In genomic region chr3:9901967-9902366, GRCh38 we compare ENCODE assay signal across 1 cellular context.
A peak's percentile ranks its signal among the peaks of the same experiment; 100 is the strongest.
TF ChIP-seq lines count a peak whose summit lies in the region.

No MANE protein-coding gene starts in this region.

TF ChIP-seq in HepG2, 621 proteins besides CTCF, POLR2A, EP300 and RAD21 (continues in another document):
- 0 out of 2 replicates have a peak, but pooled peaks have one; percentile 19 for TF ChIP-seq ZBTB43 (CRISPR knock-in tag; conservative IDR thresholded peaks at IDR 0.05)
- TF ChIP-seq, protein P1, sequence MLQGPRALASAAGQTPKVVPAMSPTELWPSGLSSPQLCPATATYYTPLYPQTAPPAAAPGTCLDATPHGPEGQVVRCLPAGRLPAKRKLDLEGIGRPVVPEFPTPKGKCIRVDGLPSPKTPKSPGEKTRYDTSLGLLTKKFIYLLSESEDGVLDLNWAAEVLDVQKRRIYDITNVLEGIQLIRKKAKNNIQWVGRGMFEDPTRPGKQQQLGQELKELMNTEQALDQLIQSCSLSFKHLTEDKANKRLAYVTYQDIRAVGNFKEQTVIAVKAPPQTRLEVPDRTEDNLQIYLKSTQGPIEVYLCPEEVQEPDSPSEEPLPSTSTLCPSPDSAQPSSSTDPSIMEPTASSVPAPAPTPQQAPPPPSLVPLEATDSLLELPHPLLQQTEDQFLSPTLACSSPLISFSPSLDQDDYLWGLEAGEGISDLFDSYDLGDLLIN (CRISPR knock-in tag; IDR thresholded peaks at IDR 0.05; ENCODE audit: borderline replicate concordance), result no peak
- TF ChIP-seq ZNF180 (CRISPR knock-in tag; IDR thresholded peaks at IDR 0.05; ENCODE audit: borderline replicate concordance, low read depth), result no peak
- no peak for TF ChIP-seq ZNF24 (IDR thresholded peaks at IDR 0.05)
- 0 out of 2 replicates have a peak, but pooled peaks have one; percentile 5 for TF ChIP-seq ZNF598 (CRISPR knock-in tag; IDR thresholded peaks at IDR 0.05; ENCODE audit: borderline replicate concordance)
- no peak for TF ChIP-seq CCAR2 (optimal IDR thresholded peaks at IDR 0.05; ENCODE audit: low read depth, low read length)
- TF ChIP-seq ZNF263 (CRISPR knock-in tag; IDR thresholded peaks at IDR 0.05), result peak; percentile 71
- TF ChIP-seq ZNF616 (CRISPR knock-in tag; IDR thresholded peaks at IDR 0.05; ENCODE audit: low read depth), result 0 out of 2 replicates have a peak, but pooled peaks have one; percentile 21
- TF ChIP-seq BRD4 (CRISPR knock-in tag; IDR thresholded peaks at IDR 0.05), result no peak
- TF ChIP-seq ZNF883 (CRISPR knock-in tag; IDR thresholded peaks at IDR 0.05; ENCODE audit: not compliant biosample characterization), result no peak
- TF ChIP-seq POLR2G (IDR thresholded peaks at IDR 0.05; ENCODE audit: low read depth, low read length), result no peak
- TF ChIP-seq ZFP62 (CRISPR knock-in tag; IDR thresholded peaks at IDR 0.05), result no peak
- 0 out of 2 replicates have a peak, but pooled peaks have one; percentile 24 for TF ChIP-seq ZNF687 (CRISPR knock-in tag; IDR thresholded peaks at IDR 0.05)
- TF ChIP-seq TOE1 (CRISPR knock-in tag; IDR thresholded peaks at IDR 0.05), result no peak
- peak; percentile 20; the same call in 1 of the 2 replicates for TF ChIP-seq ZIK1 (CRISPR knock-in tag; IDR thresholded peaks at IDR 0.05; ENCODE audit: borderline replicate concordance, low read depth)
- no peak for TF ChIP-seq ZNF430 (CRISPR knock-in tag; IDR thresholded peaks at IDR 0.05)
- TF ChIP-seq XRCC5 (optimal IDR thresholded peaks at IDR 0.05; ENCODE audit: low read length), result no peak
- TF ChIP-seq SRY (CRISPR knock-in tag; IDR thresholded peaks at IDR 0.05), result no peak
- peak; percentile 73 for TF ChIP-seq YY1 (IDR thresholded peaks at IDR 0.05; ENCODE audit: insufficient read depth, insufficient replicate concordance, low read depth, low read length)
- no peak for TF ChIP-seq MBNL3 (CRISPR knock-in tag; conservative IDR thresholded peaks at IDR 0.05)
- no peak for TF ChIP-seq CBX1 (IDR thresholded peaks at IDR 0.05; ENCODE audit: low read depth)
- no peak for TF ChIP-seq FOXP1 (IDR thresholded peaks at IDR 0.05)
- TF ChIP-seq FOXP1 (CRISPR knock-in tag; IDR thresholded peaks at IDR 0.05), result no peak
- 0 out of 2 replicates have a peak, but pooled peaks have one; percentile 11 for TF ChIP-seq STAT6 (CRISPR knock-in tag; IDR thresholded peaks at IDR 0.05; ENCODE audit: borderline replicate concordance)
- TF ChIP-seq ZSCAN21 (CRISPR knock-in tag; IDR thresholded peaks at IDR 0.05; ENCODE audit: borderline replicate concordance), result no peak
- TF ChIP-seq ZFP82 (CRISPR knock-in tag; IDR thresholded peaks at IDR 0.05; ENCODE audit: borderline replicate concordance), result no peak
- TF ChIP-seq ZNF567 (CRISPR knock-in tag; IDR thresholded peaks at IDR 0.05; ENCODE audit: borderline replicate concordance), result 0 out of 2 replicates have a peak, but pooled peaks have one; percentile 1
- TF ChIP-seq, protein P2, sequence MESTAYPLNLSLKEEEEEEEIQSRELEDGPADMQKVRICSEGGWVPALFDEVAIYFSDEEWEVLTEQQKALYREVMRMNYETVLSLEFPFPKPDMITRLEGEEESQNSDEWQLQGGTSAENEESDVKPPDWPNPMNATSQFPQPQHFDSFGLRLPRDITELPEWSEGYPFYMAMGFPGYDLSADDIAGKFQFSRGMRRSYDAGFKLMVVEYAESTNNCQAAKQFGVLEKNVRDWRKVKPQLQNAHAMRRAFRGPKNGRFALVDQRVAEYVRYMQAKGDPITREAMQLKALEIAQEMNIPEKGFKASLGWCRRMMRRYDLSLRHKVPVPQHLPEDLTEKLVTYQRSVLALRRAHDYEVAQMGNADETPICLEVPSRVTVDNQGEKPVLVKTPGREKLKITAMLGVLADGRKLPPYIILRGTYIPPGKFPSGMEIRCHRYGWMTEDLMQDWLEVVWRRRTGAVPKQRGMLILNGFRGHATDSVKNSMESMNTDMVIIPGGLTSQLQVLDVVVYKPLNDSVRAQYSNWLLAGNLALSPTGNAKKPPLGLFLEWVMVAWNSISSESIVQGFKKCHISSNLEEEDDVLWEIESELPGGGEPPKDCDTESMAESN (CRISPR knock-in tag; conservative IDR thresholded peaks at IDR 0.05), result no peak; the same call in 1 of the 2 replicates
- no peak for TF ChIP-seq JUN (CRISPR knock-in tag; IDR thresholded peaks at IDR 0.05)
- no peak for TF ChIP-seq MZF1 (CRISPR knock-in tag; IDR thresholded peaks at IDR 0.05; ENCODE audit: borderline replicate concordance)
- TF ChIP-seq ONECUT2 (CRISPR knock-in tag; IDR thresholded peaks at IDR 0.05), result no peak
- 0 out of 2 replicates have a peak, but pooled peaks have one; percentile 25 for TF ChIP-seq ZNF264 (CRISPR knock-in tag; IDR thresholded peaks at IDR 0.05)
- TF ChIP-seq MYC (CRISPR knock-in tag; IDR thresholded peaks at IDR 0.05; ENCODE audit: borderline replicate concordance), result peak; percentile 50; the same call in 1 of the 2 replicates
- TF ChIP-seq FOXK1 (CRISPR knock-in tag; IDR thresholded peaks at IDR 0.05; ENCODE audit: borderline replicate concordance, low read depth), result 0 out of 2 replicates have a peak, but pooled peaks have one; percentile 12
- TF ChIP-seq ZC3H4 (CRISPR knock-in tag; IDR thresholded peaks at IDR 0.05; ENCODE audit: borderline replicate concordance), result peak; percentile 47; the same call in 1 of the 2 replicates
- no peak for TF ChIP-seq MNT (IDR thresholded peaks at IDR 0.05)
- no peak for TF ChIP-seq RBFOX2 (IDR thresholded peaks at IDR 0.05; ENCODE audit: low read depth, low read length)
- 0 out of 2 replicates have a peak, but pooled peaks have one; percentile 26 for TF ChIP-seq ZNF441 (CRISPR knock-in tag; IDR thresholded peaks at IDR 0.05; ENCODE audit: borderline replicate concordance)
- TF ChIP-seq NBN (conservative IDR thresholded peaks at IDR 0.05), result no peak
- TF ChIP-seq RCOR2 (CRISPR knock-in tag; IDR thresholded peaks at IDR 0.05), result peak; percentile 7; the same call in 1 of the 2 replicates
- TF ChIP-seq BHLHE40 (IDR thresholded peaks at IDR 0.05; ENCODE audit: low read length), result no peak
- no peak for TF ChIP-seq ZNF652 (CRISPR knock-in tag; IDR thresholded peaks at IDR 0.05; ENCODE audit: borderline replicate concordance, low read depth)
- TF ChIP-seq IRF1 (CRISPR knock-in tag; IDR thresholded peaks at IDR 0.05; ENCODE audit: low read depth), result no peak
- TF ChIP-seq PRMT3 (CRISPR knock-in tag; IDR thresholded peaks at IDR 0.05; ENCODE audit: borderline replicate concordance, low read depth), result no peak
- 0 out of 2 replicates have a peak, but pooled peaks have one; percentile 15 for TF ChIP-seq TARDBP (CRISPR knock-in tag; IDR thresholded peaks at IDR 0.05)
- no peak for TF ChIP-seq AGO1 (IDR thresholded peaks at IDR 0.05; ENCODE audit: low read depth, low read length, poor library complexity, severe bottlenecking)
- TF ChIP-seq ZNF333 (CRISPR knock-in tag; IDR thresholded peaks at IDR 0.05; ENCODE audit: borderline replicate concordance), result no peak
- no peak for TF ChIP-seq KDM3A (CRISPR knock-in tag; IDR thresholded peaks at IDR 0.05; ENCODE audit: low read depth)
- no peak for TF ChIP-seq ZNF329 (CRISPR knock-in tag; IDR thresholded peaks at IDR 0.05; ENCODE audit: low read depth)
- no peak for TF ChIP-seq ZNF230 (CRISPR knock-in tag; IDR thresholded peaks at IDR 0.05)
- no peak for TF ChIP-seq ZNF138 (CRISPR knock-in tag; IDR thresholded peaks at IDR 0.05; ENCODE audit: low read depth)
- no peak for TF ChIP-seq SP4 (CRISPR knock-in tag; IDR thresholded peaks at IDR 0.05)
- TF ChIP-seq KDM2A (CRISPR knock-in tag; IDR thresholded peaks at IDR 0.05; ENCODE audit: borderline replicate concordance, low read depth), result 0 out of 2 replicates have a peak, but pooled peaks have one; percentile 16
- TF ChIP-seq NFE2L1 (CRISPR knock-in tag; IDR thresholded peaks at IDR 0.05; ENCODE audit: borderline replicate concordance), result no peak
- TF ChIP-seq ZNF432 (CRISPR knock-in tag; IDR thresholded peaks at IDR 0.05; ENCODE audit: borderline replicate concordance), result no peak
- TF ChIP-seq, protein P3, sequence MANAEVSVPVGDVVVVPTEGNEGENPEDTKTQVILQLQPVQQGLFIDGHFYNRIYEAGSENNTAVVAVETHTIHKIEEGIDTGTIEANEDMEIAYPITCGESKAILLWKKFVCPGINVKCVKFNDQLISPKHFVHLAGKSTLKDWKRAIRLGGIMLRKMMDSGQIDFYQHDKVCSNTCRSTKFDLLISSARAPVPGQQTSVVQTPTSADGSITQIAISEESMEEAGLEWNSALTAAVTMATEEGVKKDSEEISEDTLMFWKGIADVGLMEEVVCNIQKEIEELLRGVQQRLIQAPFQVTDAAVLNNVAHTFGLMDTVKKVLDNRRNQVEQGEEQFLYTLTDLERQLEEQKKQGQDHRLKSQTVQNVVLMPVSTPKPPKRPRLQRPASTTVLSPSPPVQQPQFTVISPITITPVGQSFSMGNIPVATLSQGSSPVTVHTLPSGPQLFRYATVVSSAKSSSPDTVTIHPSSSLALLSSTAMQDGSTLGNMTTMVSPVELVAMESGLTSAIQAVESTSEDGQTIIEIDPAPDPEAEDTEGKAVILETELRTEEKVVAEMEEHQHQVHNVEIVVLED (CRISPR knock-in tag; IDR thresholded peaks at IDR 0.05; ENCODE audit: borderline replicate concordance), result no peak
- peak; percentile 33; the same call in 1 of the 2 replicates for TF ChIP-seq HOXA3 (CRISPR knock-in tag; IDR thresholded peaks at IDR 0.05)
- TF ChIP-seq ZMYM2 (CRISPR knock-in tag; IDR thresholded peaks at IDR 0.05), result no peak
